Comparison of ENCODE assay signal across 8 cellular contexts in genomic region chr6:52389626-52390360, GRCh38. TPM values are rescaled to one million over a fixed set of nuclear protein-coding genes. Genes with fewer than 3 reads are reported as not detected.
DNase-seq lines count a peak whose midpoint lies in the region; ATAC-seq and TF ChIP-seq lines count a peak whose summit lies in the region.

No MANE protein-coding gene starts in this region.

- intact Hi-C loops in CD4-positive, alpha-beta T cell (cut with DNase I, micrococcal nuclease): loop anchor here (1.0 to 10.0 kb wide), 7 partner anchors 10 to 608 kb away; partner anchors contain the start of genes GSTA4 (in 1 of the 2), PAQR8 (in 1 of the 2) and TRAM2 (in 1 of the 2)

- H3K4ac ChIP-seq in trophoblast cell (ENCODE audit: low read depth, low read length): no peak overlapping the region

- H2BK120ac ChIP-seq in trophoblast cell (ENCODE audit: insufficient read depth, low read length, poor library complexity): no peak overlapping the region

- H3K23ac ChIP-seq in trophoblast cell (ENCODE audit: low read length): no peak overlapping the region

- H3K4me1 ChIP-seq in hepatocyte (ENCODE audit: insufficient read depth): peaks cover 21% of the 10 kb centered on the region
- no peaks in the 10 kb centered on the region for H3K4me1 ChIP-seq in trophoblast cell (ENCODE audit: control insufficient read depth in 1 of 2, insufficient read depth in 2 of 2, low read length in 2 of 2)

- no peak overlapping the region for H3K9ac ChIP-seq in trophoblast cell (ENCODE audit: low read length)

- H3K4me2 ChIP-seq in hepatocyte (peak overlapping the region; percentile 61), trophoblast cell (ENCODE audit: low read length) (no peak overlapping the region)

- H3K4me3 ChIP-seq in hepatocyte (no peak overlapping the region), trophoblast cell (ENCODE audit: low read depth, low read length) (no peak overlapping the region)

- no peak overlapping the region for H4K8ac ChIP-seq in trophoblast cell (ENCODE audit: low read depth, low read length)

- no peaks in the 10 kb centered on the region for H3K9me2 ChIP-seq in hepatocyte (replicated peaks; ENCODE audit: insufficient read depth)

- peak; percentile 53 for TF ChIP-seq CTCF in CD4-positive, alpha-beta T cell (IDR thresholded peaks at IDR 0.05)
- TF ChIP-seq CTCF in hepatocyte (IDR thresholded peaks at IDR 0.05; ENCODE audit: poor library complexity): no peak

- peak; percentile 32 to 65 (median 53) for DNase-seq in CD4-positive, alpha-beta T cell
- DNase-seq in NOMO-1 treated with dmso at 0.1 percent for 144 hours (lab: John Stamatoyannopoulos, UW; ENCODE audit: unreplicated experiment): peak; percentile 50
- peak; percentile 20 for DNase-seq in activated gamma-delta T cell treated with anti-CD3 and anti-CD28 coated beads, Interleukin-2, amount 50 U/mL, for 16 hours (ENCODE audit: low read depth)
- peak; percentile 61 for DNase-seq in hepatocyte (ENCODE audit: low spot score)
- peak; percentile 48 to 74 (median 59) for DNase-seq in stimulated activated naive CD4-positive, alpha-beta T cell (lab: John Stamatoyannopoulos, UW)
- no peak for DNase-seq in trophoblast cell

- H3K9me3 ChIP-seq in CD4-positive, alpha-beta T cell (ENCODE audit: control insufficient read depth, low read length): no peaks in the 10 kb centered on the region
- H3K9me3 ChIP-seq in hepatocyte (ENCODE audit: low read depth) (no peaks in the 10 kb centered on the region), trophoblast cell (ENCODE audit: insufficient read depth, low read depth, low read length) (no peaks in the 10 kb centered on the region)

- H2AFZ ChIP-seq in hepatocyte (peak overlapping the region; percentile 8), trophoblast cell (ENCODE audit: insufficient read depth, low read length, poor library complexity) (no peak overlapping the region)

- no peak overlapping the region for H3K14ac ChIP-seq in trophoblast cell (ENCODE audit: low read length)

- no peaks in the 10 kb centered on the region for H3K9me3 Mint-ChIP-seq in CD4-positive, alpha-beta T cell

- peak overlapping the region; percentile 97 for H3K27ac Mint-ChIP-seq in CD4-positive, alpha-beta T cell

- peaks cover 45% of the 10 kb centered on the region for H3K79me2 ChIP-seq in hepatocyte
- H3K79me2 ChIP-seq in trophoblast cell (ENCODE audit: control insufficient read depth, insufficient read depth, low read length, poor library complexity): no peaks in the 10 kb centered on the region

- H3K27me3 Mint-ChIP-seq in CD4-positive, alpha-beta T cell: no peaks in the 10 kb centered on the region

- peak overlapping the region; percentile 91 for H3K27ac ChIP-seq in CD4-positive, alpha-beta T cell (ENCODE audit: low read depth, low read length)
- peak overlapping the region; percentile 82 for H3K27ac ChIP-seq in hepatocyte
- H3K27ac ChIP-seq in trophoblast cell (ENCODE audit: low read depth, low read length): no peak overlapping the region

- H4K12ac ChIP-seq in trophoblast cell (ENCODE audit: low read depth, low read length): no peak overlapping the region

- ATAC-seq in CD4-positive, alpha-beta T cell (ENCODE audit: poor library complexity): peak; percentile 45
- ATAC-seq in GM19025 (IDR thresholded peaks at IDR 0.05; ENCODE audit: low read depth, unreplicated experiment): peak; percentile 58
- peak; percentile 69 for ATAC-seq in HG03103 (IDR thresholded peaks at IDR 0.05; ENCODE audit: low read depth, unreplicated experiment)

- POLR2A ChIA-PET in CD4-positive, alpha-beta T cell (lab: Charles Lee): interaction anchor here (0.7 to 8.2 kb wide), 22 partner anchors 9 to 606 kb away, joined by 3 to 138 read pairs (median 5); partner anchors contain the start of genes EFHC1, GSTA4, MCM3 and PAQR8

- no peak overlapping the region for H3K18ac ChIP-seq in trophoblast cell (ENCODE audit: low read length)

- no peak overlapping the region for H2BK5ac ChIP-seq in trophoblast cell (ENCODE audit: low read depth, low read length, poor library complexity)

- H3K79me1 ChIP-seq in trophoblast cell (ENCODE audit: low read length): no peaks in the 10 kb centered on the region

- peaks cover 93% of the 10 kb centered on the region for H3K4me1 Mint-ChIP-seq in CD4-positive, alpha-beta T cell (ENCODE audit: low read depth)

- H3K36me3 Mint-ChIP-seq in CD4-positive, alpha-beta T cell (ENCODE audit: low read depth): peaks cover 6% of the 10 kb centered on the region

- 35% methylated on average over 8 of the region's 8 CpGs for WGBS in hepatocyte (ENCODE audit: low lambda C conversion rate, missing lambda C conversion rate)
- no CpG with 5 or more reads among the region's 8 CpGs for WGBS in trophoblast cell (ENCODE audit: extremely low coverage, insufficient coverage, insufficient read length)

- no peaks in the 10 kb centered on the region for H3K27me3 ChIP-seq in CD4-positive, alpha-beta T cell (ENCODE audit: control insufficient read depth, insufficient read depth, low read length)
- H3K27me3 ChIP-seq in hepatocyte (no peaks in the 10 kb centered on the region), trophoblast cell (ENCODE audit: insufficient read depth, low read length) (no peaks in the 10 kb centered on the region)

- no peak overlapping the region for H2AK5ac ChIP-seq in trophoblast cell (ENCODE audit: low read length)

- no peak overlapping the region for H2BK12ac ChIP-seq in trophoblast cell (ENCODE audit: low read length)

- H3K36me3 ChIP-seq in hepatocyte (replicated peaks; ENCODE audit: insufficient read depth, low read depth): no peaks in the 10 kb centered on the region
- H3K36me3 ChIP-seq in trophoblast cell (ENCODE audit: control insufficient read depth in 1 of 2, insufficient read depth in 2 of 2, low read length in 2 of 2): peaks cover 8 to 10% of the 10 kb centered on the region in 2 experiments

- H4K91ac ChIP-seq in trophoblast cell (ENCODE audit: low read depth, low read length): no peak overlapping the region

- H4K20me1 ChIP-seq in hepatocyte (ENCODE audit: insufficient read depth, poor library complexity, severe bottlenecking): no peaks in the 10 kb centered on the region

- H3K4me3 Mint-ChIP-seq in CD4-positive, alpha-beta T cell: peak overlapping the region; percentile 87

- CTCF ChIA-PET in CD4-positive, alpha-beta T cell (lab: Charles Lee): interaction anchor here (0.6 to 6.2 kb wide), 14 partner anchors 8 to 186 kb away, joined by 3 to 55 read pairs (median 6); partner anchors contain the start of genes MCM3, PAQR8 and TRAM2

RNA-seq across cellular contexts. Expression of gene PAQR8, which starts 27.8 kb away (rescaled TPM):
- total RNA-seq in CD4-positive, alpha-beta T cell: 1 to 10 TPM; 1.8 to 1.9 TPM
- 34.0 and 36.9 TPM in 2 replicates for total RNA-seq in hepatocyte
- 20.3 and 20.8 TPM in 2 replicates for polyA plus RNA-seq in hepatocyte
- 141 and 153 TPM in 2 replicates for polyA plus RNA-seq in trophoblast cell (2013)

RNA-seq across cellular contexts. Expression of gene EFHC1, which starts 30.3 kb away (rescaled TPM):
- total RNA-seq in CD4-positive, alpha-beta T cell: 1 to 10 TPM; 3.4 to 4.8 TPM
- 12.2 and 17.4 TPM in 2 replicates for total RNA-seq in hepatocyte
- 18.3 and 18.8 TPM in 2 replicates for polyA plus RNA-seq in hepatocyte
- polyA plus RNA-seq in trophoblast cell (2013): 6.3 and 7.2 TPM in 2 replicates

Comparison
In these comparisons a context has a peak if more than half of its experiments do, and no peak if none do; other contexts are left out.
1. DNase-seq: peak in CD4-positive, alpha-beta T cell (10 of 10), NOMO-1 treated with dmso at 0.1 percent for 144 hours (single experiment), activated gamma-delta T cell treated with anti-CD3 and anti-CD28 coated beads, Interleukin-2, amount 50 U/mL, for 16 hours (single experiment), hepatocyte (single experiment) and stimulated activated naive CD4-positive, alpha-beta T cell (6 of 6); none in trophoblast cell (0 of 2).
2. RNA of gene PAQR8, which starts 27.8 kb away (total RNA-seq): 34.0 to 36.9 TPM in hepatocyte; 1.8 to 1.9 TPM in CD4-positive, alpha-beta T cell; every median in the first group is over 10 times any median in the second.
3. Peak in every context shown above with its lines, with median percentiles within 50 percentile points of each other: ATAC-seq.